1 cellular context compared by ENCODE assay signal in the genomic region with DNA sequence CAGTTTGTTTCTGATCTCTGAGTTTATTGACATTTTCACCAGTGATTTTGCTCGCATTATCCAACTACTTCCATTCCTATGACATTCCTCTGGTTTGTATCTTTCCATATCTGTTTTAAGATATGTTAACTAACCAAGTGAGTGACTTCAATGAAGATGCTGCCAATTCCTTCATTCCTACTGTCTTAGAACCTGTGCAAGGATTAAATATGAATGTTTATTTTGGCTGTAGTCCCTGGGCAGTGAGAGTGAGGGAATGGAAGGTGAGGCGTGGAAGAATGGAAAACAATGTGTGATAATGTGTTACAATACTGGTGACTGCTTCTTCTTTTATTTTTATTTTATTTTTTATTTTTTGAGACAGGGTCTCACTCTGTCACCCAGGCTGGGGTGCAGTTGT.
TF ChIP-seq lines count a peak whose summit lies in the region.

No MANE protein-coding gene starts in this region.

TF ChIP-seq in WTC11, 78 proteins besides CTCF, POLR2A, EP300 and RAD21 (continued from another document):
- TF ChIP-seq MYBL2 (CRISPR knock-in tag; IDR thresholded peaks at IDR 0.05): no peak
- TF ChIP-seq, protein P1, sequence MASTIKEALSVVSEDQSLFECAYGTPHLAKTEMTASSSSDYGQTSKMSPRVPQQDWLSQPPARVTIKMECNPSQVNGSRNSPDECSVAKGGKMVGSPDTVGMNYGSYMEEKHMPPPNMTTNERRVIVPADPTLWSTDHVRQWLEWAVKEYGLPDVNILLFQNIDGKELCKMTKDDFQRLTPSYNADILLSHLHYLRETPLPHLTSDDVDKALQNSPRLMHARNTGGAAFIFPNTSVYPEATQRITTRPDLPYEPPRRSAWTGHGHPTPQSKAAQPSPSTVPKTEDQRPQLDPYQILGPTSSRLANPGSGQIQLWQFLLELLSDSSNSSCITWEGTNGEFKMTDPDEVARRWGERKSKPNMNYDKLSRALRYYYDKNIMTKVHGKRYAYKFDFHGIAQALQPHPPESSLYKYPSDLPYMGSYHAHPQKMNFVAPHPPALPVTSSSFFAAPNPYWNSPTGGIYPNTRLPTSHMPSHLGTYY (CRISPR knock-in tag; IDR thresholded peaks at IDR 0.05): no peak
- TF ChIP-seq FOXK1 (CRISPR knock-in tag; IDR thresholded peaks at IDR 0.05): no peak
